Comparison of ENCODE assay signal across 21 cellular contexts in the genomic region with DNA sequence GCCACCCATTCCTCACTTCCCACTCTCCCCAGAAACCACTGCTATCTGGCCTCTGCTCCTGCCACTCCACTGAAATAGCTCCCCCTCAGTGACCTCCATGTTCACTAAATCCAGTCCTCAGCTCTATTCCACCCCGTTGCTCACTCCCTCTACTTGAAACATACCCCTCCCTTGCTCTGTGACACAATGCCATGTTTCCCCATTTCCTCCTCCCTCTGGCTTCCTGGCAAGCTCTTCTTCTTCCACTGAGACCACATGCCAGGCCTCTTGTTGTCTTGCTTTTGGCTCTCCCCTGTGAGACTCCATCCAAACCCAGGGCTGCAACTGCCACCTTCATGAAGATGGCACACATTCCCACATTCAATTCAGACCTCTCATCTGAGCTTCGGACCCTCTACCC. TPM values are rescaled to one million over a fixed set of nuclear protein-coding genes. Genes with fewer than 3 reads are reported as not detected.
"Had no signal": no experiment of that assay in that cellular context is flagged by ENCODE, and none has a peak within 500 bp of the region (broad histone marks: within the 10 kb centered on the region; RNA-seq: fewer than 3 reads in every experiment).

No MANE protein-coding gene starts in this region.

- H3K27me3 ChIP-seq: body of pancreas had no signal

- H3K4me1 ChIP-seq: body of pancreas, heart left ventricle, parathyroid adenoma, transverse colon had no signal

- H3K4me3 ChIP-seq: body of pancreas, heart left ventricle, mucosa of descending colon, transverse colon had no signal

- H3K27ac ChIP-seq: body of pancreas, epithelial cell of prostate, heart left ventricle, parathyroid adenoma, transverse colon had no signal

- H3K36me3 ChIP-seq: heart left ventricle, transverse colon had no signal

- H3K9me3 ChIP-seq: body of pancreas, heart left ventricle, mucosa of descending colon, transverse colon had no signal

- DNase-seq: activated CD4-positive, alpha-beta T cell treated with anti-CD3 and anti-CD28 coated beads for 4 hours; activated CD8-positive, alpha-beta memory T cell treated with anti-CD3 and anti-CD28 coated beads, Interleukin-2, amount 50 U/mL, for 4 hours; activated CD8-positive, alpha-beta T cell treated with anti-CD3 and anti-CD28 coated beads, Interleukin-2, amount 10 ng/mL, durations not matched to agents 7 days and 5 days; activated gamma-delta T cell; activated T-cell treated with anti-CD3 and anti-CD28 coated beads, Interleukin-2, amount 50 U/mL, for 72 hours; amniotic stem cell; body of pancreas; effector memory CD8-positive, alpha-beta T cell; heart left ventricle; mammary epithelial cell; mucosa of descending colon; naive thymus-derived CD4-positive, alpha-beta T cell; retina; stimulated activated CD4-positive, alpha-beta T cell treated with anti-CD3 and anti-CD28 coated beads, Interleukin-4, amount 100 ng/mL, for 1 hour; stimulated activated naive B cell treated with anti-CD40 and anti-IgM and Interleukin-4, amounts not matched to agents 10 μg/mL and 1 μg/mL and 100 μg/mL, for 72 hours; T-helper 2 cell; transverse colon had no signal

RNA-seq across cellular contexts. Expression of a gene that starts 13.9 kb away (rescaled TPM):
- total RNA-seq: activated CD8-positive, alpha-beta T cell treated with anti-CD3 and anti-CD28 coated beads, Interleukin-2, amount 10 ng/mL, durations not matched to agents 7 days and 5 days; left lobe of liver; mammary epithelial cell; naive thymus-derived CD4-positive, alpha-beta T cell; skeletal muscle tissue had no signal
